In genomic region chr11:803770-804598, GRCh38 we compare ENCODE assay signal across 8 cellular contexts. TPM values are rescaled to one million over a fixed set of nuclear protein-coding genes. Genes with fewer than 3 reads are reported as not detected.
DNase-seq lines count a peak whose midpoint lies in the region; ATAC-seq and TF ChIP-seq lines count a peak whose summit lies in the region.

No MANE protein-coding gene starts in this region.

- TF ChIP-seq EP300 in upper lobe of left lung (IDR thresholded peaks at IDR 0.05) (no peak), tibial nerve (IDR thresholded peaks at IDR 0.05) (no peak)

- H3K27ac ChIP-seq in cardiac muscle cell (no peak overlapping the region), VCaP (peak overlapping the region; percentile 84), iPS-20b (ENCODE audit: low read length) (no peak overlapping the region), upper lobe of left lung (peak overlapping the region in 3 of 4 donors; percentile 90 to 96 (median 95)), tibial nerve (peak overlapping the region in 1 of 4 donors; percentile 92)

- TF ChIP-seq CTCF in cardiac muscle cell (IDR thresholded peaks at IDR 0.05; ENCODE audit: low read depth, low read length) (no peak), VCaP (conservative IDR thresholded peaks at IDR 0.05) (no peak), upper lobe of left lung (IDR thresholded peaks at IDR 0.05) (no peak), tibial nerve (IDR thresholded peaks at IDR 0.05) (no peak)

- H3K9me3 ChIP-seq in cardiac muscle cell (ENCODE audit: low read depth) (no peaks in the 10 kb centered on the region), iPS-20b (ENCODE audit: insufficient read depth, low read depth, low read length) (no peaks in the 10 kb centered on the region), upper lobe of left lung (no peaks in the 10 kb centered on the region), tibial nerve (no peaks in the 10 kb centered on the region)

- peaks cover 12% of the 10 kb centered on the region for H3K4me1 ChIP-seq in cardiac muscle cell (ENCODE audit: low read depth)
- H3K4me1 ChIP-seq in iPS-20b (ENCODE audit: insufficient read depth, low read length), result peaks cover 4% of the 10 kb centered on the region; the same call in 1 of the 2 replicates
- H3K4me1 ChIP-seq in upper lobe of left lung, result peaks cover 21 to 35% (median 28%) of the 10 kb centered on the region in 4 donors
- peaks cover 0 to 40% (median 17%) of the 10 kb centered on the region in 4 donors for H3K4me1 ChIP-seq in tibial nerve

- peak overlapping the region; percentile 54 for H3K4me3 ChIP-seq in cardiac muscle cell
- peak overlapping the region; percentile 79 for H3K4me3 ChIP-seq in iPS-20b (ENCODE audit: low read length)
- peak overlapping the region in 3 of 4 donors; percentile 61 to 82 (median 62) for H3K4me3 ChIP-seq in upper lobe of left lung
- peak overlapping the region in 2 of 4 donors; percentile 62 to 70 for H3K4me3 ChIP-seq in tibial nerve

- intact Hi-C loops in left ventricle myocardium superior (cut with micrococcal nuclease), result no loop called here

- WGBS in upper lobe of left lung, 2 donors, result 56 to 66% methylated on average over 22 to 26 of the region's 26 CpGs
- WGBS in tibial nerve, 2 donors, result 53 to 68% methylated on average over 18 to 23 of the region's 26 CpGs

- ATAC-seq in left ventricle myocardium superior (no peak), upper lobe of left lung (ENCODE audit: low FRiP score in 2 of 2) (no peak)

- no peak for TF ChIP-seq POLR2A in upper lobe of left lung (IDR thresholded peaks at IDR 0.05)
- no peak for TF ChIP-seq POLR2A in tibial nerve (IDR thresholded peaks at IDR 0.05)

- DNase-seq in cardiac muscle cell (ENCODE audit: low read depth in 1 of 2, low spot score in 1 of 2) (no peak), left ventricle myocardium superior (no peak), upper lobe of left lung (peak in 1 of 2 donors; percentile 80), tibial nerve (ENCODE audit: low spot score in 2 of 2) (no peak), NCI-H1048 (lab: John Stamatoyannopoulos, UW) (no peak), glomerular visceral epithelial cell (ENCODE audit: extremely low spot score) (no peak)

- peak overlapping the region; percentile 79; the same call in 1 of the 2 replicates for H3K9ac ChIP-seq in iPS-20b (ENCODE audit: low read depth, low read length)

- H3K27me3 ChIP-seq in cardiac muscle cell (no peaks in the 10 kb centered on the region), iPS-20b (ENCODE audit: insufficient read depth, low read length) (no peaks in the 10 kb centered on the region), upper lobe of left lung (no peaks in the 10 kb centered on the region), tibial nerve (no peaks in the 10 kb centered on the region)

- H3K36me3 ChIP-seq in cardiac muscle cell (no peaks in the 10 kb centered on the region), iPS-20b (ENCODE audit: insufficient read depth, low read depth, low read length) (peaks cover 18% of the 10 kb centered on the region; the same call in 1 of the 2 replicates), upper lobe of left lung (peaks cover 0 to 32% (median 8%) of the 10 kb centered on the region in 4 donors), tibial nerve (peaks cover 0 to 44% (median 0%) of the 10 kb centered on the region in 3 donors)

RNA-seq across cellular contexts. Expression of gene PIDD1, which starts 1.0 kb away (rescaled TPM):
- 24.0 and 36.8 TPM in 2 replicates for total RNA-seq in cardiac muscle cell
- 33.4 and 40.2 TPM in 2 replicates for polyA plus RNA-seq in cardiac muscle cell
- total RNA-seq in left ventricle myocardium superior, result 8.5 TPM
- 10 to 100 TPM in 5 of 6 donors, 1 to 10 TPM in 1; 5.2 to 76.5 (median 15.4) TPM for total RNA-seq in upper lobe of left lung
- 10 to 100 TPM; 32.2 to 67.5 (median 35.9) TPM for total RNA-seq in tibial nerve

RNA-seq across cellular contexts. Expression of gene RPLP2, which starts 5.8 kb away (rescaled TPM):
- total RNA-seq in cardiac muscle cell (523 and 1,109 TPM in 2 replicates), left ventricle myocardium superior (942 TPM), upper lobe of left lung (1,000 to 10,000 TPM in 2 of 6 donors, 100 to 1,000 TPM in 4; 451 to 1,926 (median 773) TPM), tibial nerve (100 to 1,000 TPM; 404 to 765 (median 584) TPM)
- 496 and 502 TPM in 2 replicates for polyA plus RNA-seq in cardiac muscle cell

RNA-seq across cellular contexts. Expression of gene SLC25A22, which starts 5.9 kb away (rescaled TPM):
- 17.6 and 34.7 TPM in 2 replicates for total RNA-seq in cardiac muscle cell
- 18.9 and 21.2 TPM in 2 replicates for polyA plus RNA-seq in cardiac muscle cell
- 3.5 TPM for total RNA-seq in left ventricle myocardium superior
- total RNA-seq in upper lobe of left lung, result 10 to 100 TPM; 13.6 to 29.3 (median 22.3) TPM
- total RNA-seq in tibial nerve, result 10 to 100 TPM in 2 of 4 donors, 1 to 10 TPM in 2; 8.0 to 17.5 (median 10.0) TPM

RNA-seq across cellular contexts. Expression of gene CEND1, which starts 14.1 kb away (rescaled TPM):
- 1.6 and 7.6 TPM in 2 replicates for total RNA-seq in cardiac muscle cell
- 1.7 and 8.2 TPM in 2 replicates for polyA plus RNA-seq in cardiac muscle cell
- not detected for total RNA-seq in left ventricle myocardium superior
- total RNA-seq in upper lobe of left lung, result not detected
- not detected for total RNA-seq in tibial nerve

RNA-seq across cellular contexts. Expression of gene PNPLA2, which starts 14.7 kb away (rescaled TPM):
- 59.9 and 99.9 TPM in 2 replicates for total RNA-seq in cardiac muscle cell
- polyA plus RNA-seq in cardiac muscle cell, result 81.6 and 91.1 TPM in 2 replicates
- 321 TPM for total RNA-seq in left ventricle myocardium superior
- 100 to 1,000 TPM in 4 of 6 donors, 10 to 100 TPM in 2; 74.5 to 303 (median 164) TPM for total RNA-seq in upper lobe of left lung
- total RNA-seq in tibial nerve, result 100 to 1,000 TPM; 136 to 314 (median 187) TPM

Comparison
In these comparisons a context has a peak if more than half of its experiments do, and no peak if none do; other contexts are left out.
1. H3K27ac ChIP-seq: peak in VCaP (single experiment) and upper lobe of left lung (3 of 4); none in cardiac muscle cell (single experiment) and iPS-20b (single experiment).